Comparison of ENCODE assay signal across 1 cellular context in the genomic region with DNA sequence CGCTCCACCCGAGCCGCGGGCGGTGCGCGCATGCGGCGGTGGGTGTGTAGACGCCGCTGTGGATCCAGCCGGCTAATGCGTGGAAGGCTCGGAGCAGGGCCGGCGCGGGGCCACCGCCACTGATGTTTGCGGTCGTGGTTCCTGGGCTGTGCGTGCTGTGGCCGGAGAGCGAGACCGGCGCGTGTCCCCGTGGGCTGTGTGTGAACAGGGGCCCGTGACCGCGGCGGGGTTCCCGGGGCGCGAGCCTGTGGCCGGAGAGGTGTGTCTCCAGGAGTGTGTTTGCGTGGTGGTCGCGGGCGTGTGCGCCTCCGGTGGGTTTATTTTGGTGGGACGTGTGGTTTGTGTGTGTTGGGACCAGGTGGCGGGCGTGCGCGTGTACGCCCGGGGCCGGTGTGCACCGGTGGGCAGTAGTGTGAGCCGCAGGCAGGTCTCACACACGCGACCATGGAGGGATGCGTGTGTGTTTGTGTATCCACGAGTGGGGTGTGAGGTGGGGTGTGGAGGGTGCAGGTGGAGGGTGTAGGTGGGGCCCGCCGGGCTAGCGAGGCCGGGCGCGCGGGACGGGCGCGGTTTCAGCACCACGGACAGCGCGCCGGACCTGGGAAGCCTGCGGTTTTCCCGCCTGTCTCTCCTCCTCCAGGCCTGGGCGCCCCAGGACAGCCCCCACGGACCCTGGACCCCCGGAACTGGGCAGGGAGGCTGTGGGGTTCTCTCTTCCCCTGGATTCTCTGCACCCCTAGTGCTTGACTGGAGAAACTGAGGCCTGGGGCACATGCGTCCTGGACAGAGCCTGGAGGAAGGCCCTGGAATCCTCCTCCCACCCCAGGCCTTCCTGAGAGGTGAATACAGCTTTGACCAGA.
A peak's percentile ranks its signal among the peaks of the same experiment; 100 is the strongest.
TF ChIP-seq lines count a peak whose summit lies in the region.

No MANE protein-coding gene starts in this region.

TF ChIP-seq in HCT116, 20 proteins besides CTCF, POLR2A, EP300 and RAD21 (continued from another document):
- TF ChIP-seq, protein P1, sequence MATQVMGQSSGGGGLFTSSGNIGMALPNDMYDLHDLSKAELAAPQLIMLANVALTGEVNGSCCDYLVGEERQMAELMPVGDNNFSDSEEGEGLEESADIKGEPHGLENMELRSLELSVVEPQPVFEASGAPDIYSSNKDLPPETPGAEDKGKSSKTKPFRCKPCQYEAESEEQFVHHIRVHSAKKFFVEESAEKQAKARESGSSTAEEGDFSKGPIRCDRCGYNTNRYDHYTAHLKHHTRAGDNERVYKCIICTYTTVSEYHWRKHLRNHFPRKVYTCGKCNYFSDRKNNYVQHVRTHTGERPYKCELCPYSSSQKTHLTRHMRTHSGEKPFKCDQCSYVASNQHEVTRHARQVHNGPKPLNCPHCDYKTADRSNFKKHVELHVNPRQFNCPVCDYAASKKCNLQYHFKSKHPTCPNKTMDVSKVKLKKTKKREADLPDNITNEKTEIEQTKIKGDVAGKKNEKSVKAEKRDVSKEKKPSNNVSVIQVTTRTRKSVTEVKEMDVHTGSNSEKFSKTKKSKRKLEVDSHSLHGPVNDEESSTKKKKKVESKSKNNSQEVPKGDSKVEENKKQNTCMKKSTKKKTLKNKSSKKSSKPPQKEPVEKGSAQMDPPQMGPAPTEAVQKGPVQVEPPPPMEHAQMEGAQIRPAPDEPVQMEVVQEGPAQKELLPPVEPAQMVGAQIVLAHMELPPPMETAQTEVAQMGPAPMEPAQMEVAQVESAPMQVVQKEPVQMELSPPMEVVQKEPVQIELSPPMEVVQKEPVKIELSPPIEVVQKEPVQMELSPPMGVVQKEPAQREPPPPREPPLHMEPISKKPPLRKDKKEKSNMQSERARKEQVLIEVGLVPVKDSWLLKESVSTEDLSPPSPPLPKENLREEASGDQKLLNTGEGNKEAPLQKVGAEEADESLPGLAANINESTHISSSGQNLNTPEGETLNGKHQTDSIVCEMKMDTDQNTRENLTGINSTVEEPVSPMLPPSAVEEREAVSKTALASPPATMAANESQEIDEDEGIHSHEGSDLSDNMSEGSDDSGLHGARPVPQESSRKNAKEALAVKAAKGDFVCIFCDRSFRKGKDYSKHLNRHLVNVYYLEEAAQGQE (IDR thresholded peaks at IDR 0.05; ENCODE audit: low read depth), result peak; percentile 94
